In the genomic region with DNA sequence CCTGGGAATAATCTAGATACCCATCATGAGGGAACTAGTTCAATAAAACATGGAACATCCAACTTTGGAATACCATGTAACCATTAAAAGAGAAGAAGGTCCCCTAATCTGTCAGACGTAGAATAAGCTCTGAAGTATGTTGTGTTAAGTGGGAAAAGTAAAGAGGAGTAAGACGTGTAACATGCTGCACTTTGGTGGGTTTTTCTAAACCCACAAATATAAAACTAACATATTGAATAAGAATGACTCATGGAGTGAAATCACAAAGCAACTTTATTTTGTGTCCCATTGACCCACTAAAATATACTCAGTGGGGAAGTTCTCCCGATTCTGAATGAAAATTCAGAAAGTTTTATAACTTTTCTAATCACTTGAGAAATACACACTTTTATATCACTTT, we compare ENCODE assay signal across 21 cellular contexts.
DNase-seq lines count a peak whose midpoint lies in the region; ATAC-seq and TF ChIP-seq lines count a peak whose summit lies in the region.
"Had no signal": no experiment of that assay in that cellular context is flagged by ENCODE, and none has a peak within 500 bp of the region (broad histone marks: within the 10 kb centered on the region; RNA-seq: fewer than 3 reads in every experiment).

No MANE protein-coding gene starts in this region.

- TF ChIP-seq EP300 in gastroesophageal sphincter (IDR thresholded peaks at IDR 0.05) = no peak

- H3K36me3 Mint-ChIP-seq in central memory CD8-positive, alpha-beta T cell (ENCODE audit: insufficient read depth) = no peaks in the 10 kb centered on the region

- intact Hi-C loops in Right ventricle myocardium inferior (cut with DNase I) = no loop called here

- H3K36me3 ChIP-seq in gastroesophageal sphincter = no peaks in the 10 kb centered on the region
- H3K36me3 ChIP-seq: thoracic aorta had no signal

- no peaks in the 10 kb centered on the region for H3K4me1 ChIP-seq in gastroesophageal sphincter

- no peaks in the 10 kb centered on the region for H3K9me3 Mint-ChIP-seq in central memory CD8-positive, alpha-beta T cell

- WGBS in gastroesophageal sphincter (ENCODE audit: low coverage in 1 of 2), 2 donors = 85 to 87% methylated on average over 3 of the region's 3 CpGs

- no peaks in the 10 kb centered on the region for H3K9me3 ChIP-seq in gastroesophageal sphincter
- H3K9me3 ChIP-seq: thoracic aorta had no signal

- no peak overlapping the region for H3K4me3 Mint-ChIP-seq in central memory CD8-positive, alpha-beta T cell
- H3K4me3 Mint-ChIP-seq: activated B cell treated with CpG ODN at 0.5 μM for 24 hours; mesothelial cell of epicardium; natural killer cell treated with Interleukin-12 subunit alpha and Interleukin-12 subunit beta and Interleukin-15 and Interleukin-18, amount 100 ng/mL, for 72 hours had no signal

- H3K27ac ChIP-seq in gastroesophageal sphincter = no peak overlapping the region
- H3K27ac ChIP-seq: RWPE1, thoracic aorta had no signal

- TF ChIP-seq CTCF in gastroesophageal sphincter (IDR thresholded peaks at IDR 0.05) = no peak

- peak overlapping the region; percentile 23 for H3K27ac Mint-ChIP-seq in central memory CD8-positive, alpha-beta T cell (ENCODE audit: low read depth)
- H3K27ac Mint-ChIP-seq: activated B cell treated with CpG ODN at 0.5 μM for 24 hours, mesothelial cell of epicardium had no signal

- H3K4me1 Mint-ChIP-seq in central memory CD8-positive, alpha-beta T cell = peaks cover 14% of the 10 kb centered on the region

- no peak for TF ChIP-seq POLR2A in gastroesophageal sphincter (IDR thresholded peaks at IDR 0.05)

- no peak overlapping the region for H3K4me3 ChIP-seq in gastroesophageal sphincter
- H3K4me3 ChIP-seq: thoracic aorta had no signal

- H3K27me3 Mint-ChIP-seq in central memory CD8-positive, alpha-beta T cell = no peaks in the 10 kb centered on the region
- H3K27me3 Mint-ChIP-seq: activated B cell treated with CpG ODN at 0.5 μM for 24 hours; natural killer cell treated with Interleukin-12 subunit alpha and Interleukin-12 subunit beta and Interleukin-15 and Interleukin-18, amount 100 ng/mL, for 72 hours had no signal

- peak; percentile 11 for ATAC-seq in GM18861 (IDR thresholded peaks at IDR 0.05; ENCODE audit: unreplicated experiment)
- peak; percentile 6 for ATAC-seq in GM21390 (IDR thresholded peaks at IDR 0.05; ENCODE audit: unreplicated experiment)
- ATAC-seq in HG03108 (IDR thresholded peaks at IDR 0.05; ENCODE audit: unreplicated experiment) = peak; percentile 7
- no peak for ATAC-seq in central memory CD8-positive, alpha-beta T cell (replicated peaks; ENCODE audit: extremely low read depth, poor library complexity, severe bottlenecking)
- ATAC-seq in gastroesophageal sphincter = no peak
- no peak for ATAC-seq in Right ventricle myocardium inferior
- ATAC-seq: HCT116, left lobe of liver, sciatic nerve had no signal

- DNase-seq in central memory CD8-positive, alpha-beta T cell (ENCODE audit: low spot score in 2 of 2) = no peak
- no peak for DNase-seq in activated CD4-positive, alpha-beta T cell treated with anti-CD3 and anti-CD28 coated beads for 48 hours
- DNase-seq in retina (no peak), Right ventricle myocardium inferior (ENCODE audit: missing footprints) (no peak)
- DNase-seq: activated B cell treated with CpG ODN at 0.5 μM for 24 hours; activated CD8-positive, alpha-beta memory T cell treated with anti-CD3 and anti-CD28 coated beads for 24 hours; head of caudate nucleus; NCI-H1092 treated with DMSO at 0.1 percent for 48 hours; NCI-H2081; T-helper 9 cell had no signal

- no peaks in the 10 kb centered on the region for H3K27me3 ChIP-seq in gastroesophageal sphincter

Comparison
In these comparisons a context has a peak if more than half of its experiments do, and no peak if none do; other contexts are left out.
1. ATAC-seq: peak in GM18861 (single experiment), GM21390 (single experiment) and HG03108 (single experiment); none in central memory CD8-positive, alpha-beta T cell (single experiment), gastroesophageal sphincter (single experiment) and Right ventricle myocardium inferior (single experiment).